Comparison of ENCODE assay signal across 11 cellular contexts in the genomic region with DNA sequence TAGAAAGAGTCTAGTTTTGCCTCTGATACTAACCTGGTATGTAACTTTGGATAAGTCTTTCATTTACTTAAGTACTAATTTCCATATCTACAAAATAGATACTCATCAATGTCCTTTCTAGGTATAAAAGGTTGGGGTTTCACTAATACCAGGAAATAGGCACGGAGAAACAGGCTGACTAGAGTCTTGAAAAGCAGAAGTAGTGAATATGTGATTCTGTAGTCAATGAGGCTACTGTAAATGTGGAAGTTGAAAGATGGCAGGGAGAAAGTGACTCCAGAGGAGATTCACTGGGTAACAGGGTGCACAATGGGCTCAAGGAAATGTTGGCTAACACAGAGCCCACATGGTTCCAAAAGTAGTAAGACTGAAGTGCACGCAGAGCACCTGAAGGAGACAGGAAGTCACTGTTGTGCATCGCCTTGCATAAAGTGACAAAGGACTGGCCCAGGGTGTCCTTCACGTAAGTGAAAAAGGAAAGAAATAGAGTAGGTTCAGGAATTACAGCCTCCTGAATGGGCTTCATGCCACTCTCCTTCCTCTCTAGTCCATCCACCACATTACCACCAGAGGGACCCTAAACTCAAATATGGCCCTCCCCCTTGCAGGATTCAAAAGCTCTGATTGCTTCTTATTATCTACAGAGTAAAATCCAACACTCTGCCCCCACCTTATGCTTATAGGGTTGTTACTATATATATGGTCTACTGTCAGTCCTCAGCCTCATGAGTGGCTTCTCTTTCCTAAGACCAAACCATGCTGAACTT.
A peak's percentile ranks its signal among the peaks of the same experiment; 100 is the strongest.
DNase-seq lines count a peak whose midpoint lies in the region; TF ChIP-seq lines count a peak whose summit lies in the region.
"Had no signal": no experiment of that assay in that cellular context is flagged by ENCODE, and none has a peak within 500 bp of the region (broad histone marks: within the 10 kb centered on the region; RNA-seq: fewer than 3 reads in every experiment).

No MANE protein-coding gene starts in this region.

- H3K4me1 Mint-ChIP-seq in Calu3 (ENCODE audit: low read depth, unreplicated experiment), result no peaks in the 10 kb centered on the region

- no peaks in the 10 kb centered on the region for H4K20me1 ChIP-seq in GM23248 (ENCODE audit: insufficient read depth)

- no peak overlapping the region for H2BK5ac ChIP-seq in mesendoderm (ENCODE audit: low read length)

- no TSS peak for BruUV-seq in Calu3 (replicated peaks; lab: Mats Ljungman, UMichigan)

- no peak overlapping the region for H3K4ac ChIP-seq in mesendoderm (ENCODE audit: low read depth, low read length)

- no peak overlapping the region for H3K18ac ChIP-seq in mesendoderm (ENCODE audit: low read length)

- H2AFZ ChIP-seq in GM23248, result no peak overlapping the region

- H2BK120ac ChIP-seq in mesendoderm (ENCODE audit: low read depth, low read length), result no peak overlapping the region

- H3K27ac Mint-ChIP-seq in Calu3 (ENCODE audit: unreplicated experiment), result no peak overlapping the region
- H3K27ac Mint-ChIP-seq: activated CD4-positive, alpha-beta memory T cell treated with anti-CD3 and anti-CD28 coated beads for 36 hours had no signal

- H3K4me1 ChIP-seq in GM23248 (ENCODE audit: insufficient read depth), result no peaks in the 10 kb centered on the region
- no peaks in the 10 kb centered on the region for H3K4me1 ChIP-seq in mesendoderm (ENCODE audit: control insufficient read depth, low read depth, low read length)

- no peak overlapping the region for H3K23ac ChIP-seq in mesendoderm (ENCODE audit: low read length)

- CTCF ChIA-PET in Calu3 (lab: Charles Lee), result no interaction called here

- H4K5ac ChIP-seq in mesendoderm (ENCODE audit: low read length), result no peak overlapping the region

- TF ChIP-seq CTCF in Calu3 (IDR thresholded peaks at IDR 0.05; ENCODE audit: unreplicated experiment), result no peak

- H3K9ac ChIP-seq in GM23248 (no peak overlapping the region), mesendoderm (ENCODE audit: low read length) (no peak overlapping the region)

- no peaks in the 10 kb centered on the region for H3K9me2 ChIP-seq in GM23248 (ENCODE audit: insufficient read depth)

- in situ Hi-C loops in GM23248 (cut with MboI), result no loop called here

- WGBS in GM23248 (ENCODE audit: low coverage in 1 of 2, low lambda C conversion rate in 2 of 2, missing lambda C conversion rate in 2 of 2), 2 experiments, result 51 to 55% methylated on average over 4 of the region's 4 CpGs
- no CpG with 5 or more reads among the region's 4 CpGs for WGBS in mesendoderm (ENCODE audit: extremely low coverage, insufficient coverage, low lambda C conversion rate)

- H3K4me3 ChIP-seq in GM23248 (no peak overlapping the region), mesendoderm (ENCODE audit: low read length) (no peak overlapping the region)
- H3K4me3 ChIP-seq: cardiac muscle cell had no signal

- intact Hi-C loops in Calu3 (cut with micrococcal nuclease; ENCODE audit: unreplicated experiment), result no loop called here

- H3K27ac ChIP-seq in GM23248 (no peak overlapping the region), mesendoderm (ENCODE audit: low read depth, low read length) (no peak overlapping the region)
- H3K27ac ChIP-seq: cardiac muscle cell had no signal

- no peaks in the 10 kb centered on the region for H3K79me1 ChIP-seq in mesendoderm (ENCODE audit: low read length)

- H3K36me3 ChIP-seq in GM23248 (ENCODE audit: low read depth) (no peaks in the 10 kb centered on the region), mesendoderm (ENCODE audit: control insufficient read depth, insufficient read depth, low read length) (no peaks in the 10 kb centered on the region)
- H3K36me3 ChIP-seq: cardiac muscle cell had no signal

- H3K9me3 ChIP-seq in GM23248 (ENCODE audit: low read depth), result no peaks in the 10 kb centered on the region

- DNase-seq in NCI-H524 (lab: John Stamatoyannopoulos, UW) (peak; percentile 7 to 63), NCI-H524 treated with DMSO at 0.1 percent for 48 hours (lab: John Stamatoyannopoulos, UW) (no peak), GM23248 (peak; percentile 20), NCI-H69 (lab: John Stamatoyannopoulos, UW) (peak; percentile 12), mesendoderm (peak; percentile 71), superior temporal gyrus (ENCODE audit: extremely low spot score) (no peak), Calu3 (no peak), NCI-H2196 (lab: John Stamatoyannopoulos, UW; ENCODE audit: unreplicated experiment) (no peak)
- DNase-seq: activated CD4-positive, alpha-beta memory T cell treated with anti-CD3 and anti-CD28 coated beads for 36 hours; NCI-H774 had no signal

- no peaks in the 10 kb centered on the region for H3K27me3 Mint-ChIP-seq in Calu3 (ENCODE audit: unreplicated experiment)

- H3K56ac ChIP-seq in mesendoderm (ENCODE audit: low read length), result no peak overlapping the region

- H4K8ac ChIP-seq in mesendoderm (ENCODE audit: low read depth, low read length), result no peak overlapping the region

- no peak overlapping the region for H3K4me2 ChIP-seq in GM23248 (ENCODE audit: unreplicated experiment)
- no peak overlapping the region for H3K4me2 ChIP-seq in mesendoderm (ENCODE audit: low read length)

- H3K27me3 ChIP-seq in GM23248 (replicated peaks; ENCODE audit: insufficient read depth), result no peaks in the 10 kb centered on the region
- H3K27me3 ChIP-seq in mesendoderm (ENCODE audit: insufficient read depth, low read length, poor library complexity), result no peaks in the 10 kb centered on the region
- H3K27me3 ChIP-seq: cardiac muscle cell had no signal

- no peaks in the 10 kb centered on the region for H3K36me3 Mint-ChIP-seq in Calu3 (ENCODE audit: insufficient read depth, unreplicated experiment)
- H3K36me3 Mint-ChIP-seq: activated CD4-positive, alpha-beta memory T cell treated with anti-CD3 and anti-CD28 coated beads for 36 hours had no signal

- no peak overlapping the region for H3K4me3 Mint-ChIP-seq in Calu3 (ENCODE audit: low read depth, unreplicated experiment)
- H3K4me3 Mint-ChIP-seq: activated CD4-positive, alpha-beta memory T cell treated with anti-CD3 and anti-CD28 coated beads for 36 hours had no signal

- H3K79me2 ChIP-seq in GM23248 (ENCODE audit: insufficient read depth) (no peaks in the 10 kb centered on the region), mesendoderm (ENCODE audit: control insufficient read depth, insufficient read depth, low read length) (no peaks in the 10 kb centered on the region)

- peaks cover 2% of the 10 kb centered on the region for H3K9me3 Mint-ChIP-seq in Calu3 (ENCODE audit: low read depth, unreplicated experiment)
- H3K9me3 Mint-ChIP-seq: activated CD4-positive, alpha-beta memory T cell treated with anti-CD3 and anti-CD28 coated beads for 36 hours had no signal

- no peak overlapping the region for H2AK5ac ChIP-seq in mesendoderm (ENCODE audit: low read length)

- no peaks in the 10 kb centered on the region for H3F3A ChIP-seq in GM23248 (ENCODE audit: insufficient read depth)

- H2BK15ac ChIP-seq in mesendoderm (replicated peaks; ENCODE audit: low read depth), result no peak overlapping the region

Comparison
In these comparisons a context has a peak if more than half of its experiments do, and no peak if none do; other contexts are left out.
1. DNase-seq: peak in NCI-H524 (2 of 2), GM23248 (single experiment), NCI-H69 (single experiment) and mesendoderm (single experiment); none in NCI-H524 treated with DMSO at 0.1 percent for 48 hours (single experiment), superior temporal gyrus (single experiment), Calu3 (single experiment) and NCI-H2196 (single experiment).